Comparison of ENCODE assay signal across 8 cellular contexts in the genomic region with DNA sequence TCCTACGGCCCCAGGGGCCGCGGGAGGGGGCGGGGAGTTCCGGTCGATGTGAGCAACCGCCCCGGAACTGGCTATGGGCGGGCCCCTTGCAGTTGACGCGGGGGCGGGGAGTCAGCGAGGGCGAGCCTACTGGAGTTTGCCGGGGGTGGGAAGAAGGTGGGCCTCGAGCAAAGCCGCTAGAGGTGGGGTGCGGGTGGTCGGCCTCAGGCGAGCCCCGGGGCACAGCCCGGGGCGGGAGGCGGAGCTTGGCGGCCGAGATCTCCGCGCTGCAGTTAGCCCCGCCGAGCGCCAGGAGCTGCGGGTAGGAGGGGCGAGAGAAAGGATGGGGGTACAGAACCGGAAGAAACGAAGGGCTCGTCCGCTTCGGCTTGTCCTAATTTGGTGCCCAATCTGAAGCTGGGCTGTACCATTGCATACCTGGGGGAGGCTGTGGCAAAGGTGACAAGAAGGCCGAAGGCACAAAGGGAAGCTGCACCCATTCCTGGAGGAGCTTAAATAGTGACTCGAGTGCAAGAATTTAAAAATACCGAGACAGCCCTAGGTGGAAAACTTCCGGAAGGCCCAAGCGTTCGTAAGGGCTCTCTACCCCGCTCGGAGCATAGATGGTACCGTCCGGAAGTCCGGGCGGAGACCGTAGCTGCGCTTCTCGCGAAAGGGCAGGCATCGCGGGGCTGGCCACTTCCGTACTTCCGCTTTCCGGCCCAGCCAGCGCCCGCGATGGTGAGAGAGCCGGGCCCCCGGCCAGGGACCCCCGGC. TPM values are rescaled to one million over a fixed set of nuclear protein-coding genes. Genes with fewer than 3 reads are reported as not detected.
A peak's percentile ranks its signal among the peaks of the same experiment; 100 is the strongest.
DNase-seq lines count a peak whose midpoint lies in the region; TF ChIP-seq lines count a peak whose summit lies in the region.

TSS of gene ARPC4 (plus strand) at position 678 of the 756 bp plus-strand sequence. CDS start at position 718, 40 bp downstream.
A gene with protein sequence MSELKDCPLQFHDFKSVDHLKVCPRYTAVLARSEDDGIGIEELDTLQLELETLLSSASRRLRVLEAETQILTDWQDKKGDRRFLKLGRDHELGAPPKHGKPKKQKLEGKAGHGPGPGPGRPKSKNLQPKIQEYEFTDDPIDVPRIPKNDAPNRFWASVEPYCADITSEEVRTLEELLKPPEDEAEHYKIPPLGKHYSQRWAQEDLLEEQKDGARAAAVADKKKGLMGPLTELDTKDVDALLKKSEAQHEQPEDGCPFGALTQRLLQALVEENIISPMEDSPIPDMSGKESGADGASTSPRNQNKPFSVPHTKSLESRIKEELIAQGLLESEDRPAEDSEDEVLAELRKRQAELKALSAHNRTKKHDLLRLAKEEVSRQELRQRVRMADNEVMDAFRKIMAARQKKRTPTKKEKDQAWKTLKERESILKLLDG (minus strand): TSS at position 69 of the 756 bp plus-strand sequence. CDS start 1,007 bp downstream, outside the sequence.

- no peaks in the 10 kb centered on the region for H3K27me3 ChIP-seq in MM.1S (replicated peaks; ENCODE audit: insufficient read depth, low read length)

- H4K20me1 ChIP-seq in MM.1S (ENCODE audit: insufficient read depth, low read length) = no peaks in the 10 kb centered on the region

- in situ Hi-C loops in G401 (cut with HindIII; ENCODE audit: low sequenced_read_pairs) = no loop called here

- peak within 1 kb of the TSS; percentile 100 for H3K27ac Mint-ChIP-seq in nephron progenitor cell
- peak within 1 kb of the TSS; percentile 100 for H3K27ac Mint-ChIP-seq in stimulated activated naive CD8-positive, alpha-beta T cell treated with anti-CD3 and anti-CD28 coated beads, Interleukin-15, Interleukin-2, amounts not matched to agents 100 ng/mL and 50 ng/mL, for 24 hours

- no peaks in the 10 kb centered on the region for H3K9me3 Mint-ChIP-seq in nephron progenitor cell
- no peaks in the 10 kb centered on the region for H3K9me3 Mint-ChIP-seq in stimulated activated naive CD8-positive, alpha-beta T cell treated with anti-CD3 and anti-CD28 coated beads, Interleukin-15, Interleukin-2, amounts not matched to agents 100 ng/mL and 50 ng/mL, for 24 hours

- H3K4me1 Mint-ChIP-seq in nephron progenitor cell = peaks cover 26% of the 10 kb centered on the region
- peaks cover 71% of the 10 kb centered on the region for H3K4me1 Mint-ChIP-seq in stimulated activated naive CD8-positive, alpha-beta T cell treated with anti-CD3 and anti-CD28 coated beads, Interleukin-15, Interleukin-2, amounts not matched to agents 100 ng/mL and 50 ng/mL, for 24 hours (ENCODE audit: low read depth)

- H3F3A ChIP-seq in MM.1S (ENCODE audit: insufficient read depth, low read length) = no peaks in the 10 kb centered on the region

- peak within 1 kb of the TSS; percentile 98 for H3K4me3 Mint-ChIP-seq in nephron progenitor cell
- H3K4me3 Mint-ChIP-seq in stimulated activated naive CD8-positive, alpha-beta T cell treated with anti-CD3 and anti-CD28 coated beads, Interleukin-15, Interleukin-2, amounts not matched to agents 100 ng/mL and 50 ng/mL, for 24 hours = peak within 1 kb of the TSS; percentile 97

- TF ChIP-seq CTCF in MM.1S (IDR thresholded peaks at IDR 0.05; ENCODE audit: low read length) (no peak), fibroblast of the aortic adventitia (IDR thresholded peaks at IDR 0.05; ENCODE audit: insufficient read depth, low read length) (peak; percentile 21), nephron progenitor cell (IDR thresholded peaks at IDR 0.05) (no peak)

- H3K9ac ChIP-seq in MM.1S (ENCODE audit: low read length) = peak within 1 kb of the TSS; percentile 94

- H3K4me3 ChIP-seq in MM.1S (ENCODE audit: low read length) (peak within 1 kb of the TSS; percentile 87), fibroblast of the aortic adventitia (ENCODE audit: low read depth, low read length) (peak within 1 kb of the TSS; percentile 99)

- no peaks in the 10 kb centered on the region for H3K27me3 Mint-ChIP-seq in nephron progenitor cell (ENCODE audit: low read depth, poor library complexity)
- H3K27me3 Mint-ChIP-seq in stimulated activated naive CD8-positive, alpha-beta T cell treated with anti-CD3 and anti-CD28 coated beads, Interleukin-15, Interleukin-2, amounts not matched to agents 100 ng/mL and 50 ng/mL, for 24 hours = no peaks in the 10 kb centered on the region

- H2AFZ ChIP-seq in MM.1S (ENCODE audit: low read length) = peak within 1 kb of the TSS; percentile 86

- peak within 1 kb of the TSS; percentile 80 for H3K27ac ChIP-seq in MM.1S (ENCODE audit: low read length)

- DNase-seq in G401 (ENCODE audit: low spot score) = peak; percentile 96
- peak; percentile 97 for DNase-seq in HCEC 1CT
- peak; percentile 94 for DNase-seq in MM.1S
- DNase-seq in SHP77 treated with DMSO at 0.1 percent for 48 hours (lab: John Stamatoyannopoulos, UW) = peak; percentile 94
- DNase-seq in activated effector memory CD4-positive, alpha-beta T cell treated with anti-CD3 and anti-CD28 coated beads, Interleukin-2, amount 50 U/mL, for 16 hours = peak; percentile 96
- peak; percentile 98 for DNase-seq in fibroblast of the aortic adventitia (ENCODE audit: low read depth)
- peak; percentile 90 for DNase-seq in nephron progenitor cell

- peaks cover 53% of the 10 kb centered on the region for H3K79me2 ChIP-seq in MM.1S (ENCODE audit: low read length)

- H3K9me2 ChIP-seq in MM.1S (replicated peaks; ENCODE audit: insufficient read depth, low read length) = no peaks in the 10 kb centered on the region

- no peaks in the 10 kb centered on the region for H3K9me3 ChIP-seq in MM.1S (replicated peaks; ENCODE audit: insufficient read depth, low read length)

- peak within 1 kb of the TSS; percentile 95 for H3K4me2 ChIP-seq in MM.1S (ENCODE audit: low read depth, low read length)

- no peaks in the 10 kb centered on the region for H3K4me1 ChIP-seq in MM.1S (ENCODE audit: low read length)

- peaks cover 4% of the 10 kb centered on the region for H3K36me3 ChIP-seq in MM.1S (replicated peaks; ENCODE audit: insufficient read depth, low read length)

- H3K36me3 Mint-ChIP-seq in nephron progenitor cell (ENCODE audit: low read depth) = peaks cover 44% of the 10 kb centered on the region
- peaks cover 56% of the 10 kb centered on the region for H3K36me3 Mint-ChIP-seq in stimulated activated naive CD8-positive, alpha-beta T cell treated with anti-CD3 and anti-CD28 coated beads, Interleukin-15, Interleukin-2, amounts not matched to agents 100 ng/mL and 50 ng/mL, for 24 hours (ENCODE audit: low read depth)

RNA-seq across cellular contexts. Expression of gene ARPC4, which starts in this region (rescaled TPM):
- 231 and 292 TPM in 2 replicates for total RNA-seq in G401 (2014; rRNA removed; shearing (Covaris generic))
- 78.4 and 198 TPM in 2 replicates for total RNA-seq in fibroblast of the aortic adventitia (ENCODE audit: low replicate concordance)

RNA-seq across cellular contexts. Expression of the second gene that starts in this region (rescaled TPM):
- 70.0 and 72.1 TPM in 2 replicates for total RNA-seq in G401 (2014; rRNA removed; shearing (Covaris generic))
- 73.8 and 74.2 TPM in 2 replicates for total RNA-seq in fibroblast of the aortic adventitia (ENCODE audit: low replicate concordance)

Comparison
In these comparisons a context has a peak if more than half of its experiments do, and no peak if none do; other contexts are left out.
1. Peak in every context shown above with its lines: DNase-seq, H3K4me3 ChIP-seq and H3K27ac ChIP-seq.